ENCODE assay signal across 20 cellular contexts in the genomic region with DNA sequence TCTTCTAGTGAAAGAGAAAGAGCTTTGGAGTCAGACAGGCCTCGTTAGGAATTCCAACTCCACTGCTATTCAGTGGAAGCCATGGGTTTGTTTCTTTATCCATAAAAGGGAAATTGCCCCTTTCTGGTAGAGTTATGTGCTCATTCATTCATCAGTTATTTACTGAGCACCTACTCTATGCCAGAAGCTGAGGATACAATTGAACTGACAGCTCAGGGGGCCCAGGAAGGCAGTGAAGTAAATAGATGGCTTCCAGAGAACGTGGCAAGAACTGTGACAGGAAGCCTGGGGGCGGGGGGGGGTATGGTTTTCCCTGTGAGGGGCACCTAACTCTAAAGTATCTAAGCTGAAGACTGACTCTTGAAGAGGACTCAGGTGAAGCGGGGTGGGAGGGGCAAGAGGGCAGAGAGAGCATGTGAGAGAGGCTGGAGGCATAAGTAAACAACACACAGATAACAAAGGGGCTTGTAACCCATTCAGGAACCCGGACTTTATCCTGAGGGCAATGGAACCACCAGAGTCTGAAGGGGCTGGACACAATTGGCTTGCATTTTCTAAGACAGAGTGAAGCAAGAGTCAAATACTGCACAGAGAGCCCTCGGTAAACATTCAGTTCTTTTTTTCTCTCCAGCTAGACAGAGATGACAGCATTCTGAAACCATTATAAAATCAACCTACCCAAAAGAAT. TPM values are rescaled to one million over a fixed set of nuclear protein-coding genes. Genes with fewer than 3 reads are reported as not detected.
DNase-seq lines count a peak whose midpoint lies in the region; ATAC-seq and TF ChIP-seq lines count a peak whose summit lies in the region.
"Had no signal": no experiment of that assay in that cellular context is flagged by ENCODE, and none has a peak within 500 bp of the region (broad histone marks: within the 10 kb centered on the region; RNA-seq: fewer than 3 reads in every experiment).

No MANE protein-coding gene starts in this region.

- H3K56ac ChIP-seq in mesendoderm (ENCODE audit: low read length), result no peak overlapping the region

- no peak overlapping the region for H2BK15ac ChIP-seq in mesendoderm (replicated peaks; ENCODE audit: low read depth)

- H3K27ac Mint-ChIP-seq in endothelial cell (ENCODE audit: unreplicated experiment), result peak overlapping the region; percentile 10

- H3K79me2 ChIP-seq in mesendoderm (ENCODE audit: control insufficient read depth, insufficient read depth, low read length) (no peaks in the 10 kb centered on the region), Karpas-422 (ENCODE audit: low read length) (no peaks in the 10 kb centered on the region)

- no peak overlapping the region for H2BK5ac ChIP-seq in mesendoderm (ENCODE audit: low read length)

- H3K9me3 ChIP-seq in HUES48 (ENCODE audit: control insufficient read depth, insufficient read depth, low read length), result no peaks in the 10 kb centered on the region
- H3K9me3 ChIP-seq in right atrium auricular region, result no peaks in the 10 kb centered on the region
- no peaks in the 10 kb centered on the region for H3K9me3 ChIP-seq in Karpas-422 (ENCODE audit: low read length)

- H3K36me3 ChIP-seq in HUES48 (ENCODE audit: control insufficient read depth, insufficient read depth, low read length), result peaks cover 85% of the 10 kb centered on the region
- H3K36me3 ChIP-seq in mesendoderm (ENCODE audit: control insufficient read depth, insufficient read depth, low read length), result peaks cover 10% of the 10 kb centered on the region
- H3K36me3 ChIP-seq in right atrium auricular region, result peaks cover 87% of the 10 kb centered on the region
- H3K36me3 ChIP-seq in Karpas-422 (ENCODE audit: insufficient read depth, low read length), result peaks cover 20% of the 10 kb centered on the region; the same call in 1 of the 2 replicates

- DNase-seq in ELF-1 (ENCODE audit: low read depth, low spot score) (peak; percentile 90), endothelial cell (ENCODE audit: low spot score) (no peak), mesendoderm (peak; percentile 45), right atrium auricular region (ENCODE audit: low spot score) (no peak), NK-92 (lab: John Stamatoyannopoulos, UW; ENCODE audit: unreplicated experiment) (no peak), Karpas-422 (no peak)
- DNase-seq: ACHN, AML-193, DMS79, H9, NCI-H1105 treated with DMSO at 0.1 percent for 48 hours, NCI-H1694, NCI-H2227 treated with DMSO at 0.1 percent for 48 hours, NCI-H524, PC-3 had no signal

- no peak overlapping the region for H3K9ac ChIP-seq in HUES48 (ENCODE audit: low read depth, low read length)
- no peak overlapping the region for H3K9ac ChIP-seq in mesendoderm (ENCODE audit: low read length)
- H3K9ac ChIP-seq in Karpas-422 (ENCODE audit: low read length), result no peak overlapping the region

- peaks cover 4% of the 10 kb centered on the region for H3K79me1 ChIP-seq in mesendoderm (ENCODE audit: low read length)

- no peak overlapping the region for H3K4me3 Mint-ChIP-seq in endothelial cell (ENCODE audit: unreplicated experiment)
- H3K4me3 Mint-ChIP-seq: H9 had no signal

- peaks cover 16% of the 10 kb centered on the region; the same call in 1 of the 2 replicates for H3K4me1 ChIP-seq in HUES48 (ENCODE audit: control insufficient read depth, insufficient read depth, low read length)
- no peaks in the 10 kb centered on the region for H3K4me1 ChIP-seq in mesendoderm (ENCODE audit: control insufficient read depth, low read depth, low read length)
- H3K4me1 ChIP-seq in right atrium auricular region, result peaks cover 0 to 4% of the 10 kb centered on the region in 2 donors
- H3K4me1 ChIP-seq in Karpas-422 (ENCODE audit: low read length), result no peaks in the 10 kb centered on the region

- no CpG with 5 or more reads among the region's 6 CpGs for WGBS in mesendoderm (ENCODE audit: extremely low coverage, insufficient coverage, low lambda C conversion rate)

- TF ChIP-seq CTCF in endothelial cell (IDR thresholded peaks at IDR 0.05; ENCODE audit: unreplicated experiment) (no peak), right atrium auricular region (IDR thresholded peaks at IDR 0.05) (no peak)

- no peak overlapping the region for H3K4me2 ChIP-seq in mesendoderm (ENCODE audit: low read length)
- no peak overlapping the region for H3K4me2 ChIP-seq in Karpas-422 (ENCODE audit: low read depth, low read length, poor library complexity, severe bottlenecking)

- no peak overlapping the region for H4K5ac ChIP-seq in mesendoderm (ENCODE audit: low read length)

- no peak overlapping the region for H2AK5ac ChIP-seq in mesendoderm (ENCODE audit: low read length)

- no peak overlapping the region for H3K4ac ChIP-seq in mesendoderm (ENCODE audit: low read depth, low read length)

- H2AFZ ChIP-seq in Karpas-422 (ENCODE audit: low read length), result no peak overlapping the region

- H3K18ac ChIP-seq in mesendoderm (ENCODE audit: low read length), result no peak overlapping the region

- H3K27ac ChIP-seq in HUES48 (ENCODE audit: low read depth, low read length) (peak overlapping the region; percentile 57), mesendoderm (ENCODE audit: low read depth, low read length) (no peak overlapping the region), right atrium auricular region (no peak overlapping the region), Karpas-422 (ENCODE audit: low read length) (no peak overlapping the region)
- H3K27ac ChIP-seq: C4-2B, RWPE1 had no signal

- H4K20me1 ChIP-seq in Karpas-422 (ENCODE audit: insufficient read depth, low read depth, low read length), result no peaks in the 10 kb centered on the region

- no peak overlapping the region for H3K23ac ChIP-seq in mesendoderm (ENCODE audit: low read length)

- H3K4me3 ChIP-seq in HUES48 (ENCODE audit: low read depth, low read length) (no peak overlapping the region), mesendoderm (ENCODE audit: low read length) (no peak overlapping the region), right atrium auricular region (no peak overlapping the region), Karpas-422 (ENCODE audit: low read length) (no peak overlapping the region)
- H3K4me3 ChIP-seq: K562 had no signal

- no peak overlapping the region for H4K8ac ChIP-seq in mesendoderm (ENCODE audit: low read depth, low read length)

- H3K9me3 Mint-ChIP-seq in endothelial cell (ENCODE audit: unreplicated experiment), result no peaks in the 10 kb centered on the region
- H3K9me3 Mint-ChIP-seq: H9 had no signal

- no peak for ATAC-seq in HG02852 (IDR thresholded peaks at IDR 0.05; ENCODE audit: unreplicated experiment)

- no peaks in the 10 kb centered on the region for H3K27me3 Mint-ChIP-seq in endothelial cell (ENCODE audit: unreplicated experiment)

- no peaks in the 10 kb centered on the region for H3K9me2 ChIP-seq in Karpas-422 (replicated peaks; ENCODE audit: insufficient read depth, low read length)

- peaks cover 3% of the 10 kb centered on the region for H3K4me1 Mint-ChIP-seq in endothelial cell (ENCODE audit: unreplicated experiment)

- no peak overlapping the region for H2BK120ac ChIP-seq in mesendoderm (ENCODE audit: low read depth, low read length)

- no peaks in the 10 kb centered on the region for H3K27me3 ChIP-seq in HUES48 (ENCODE audit: control insufficient read depth, insufficient read depth, low read length)
- no peaks in the 10 kb centered on the region for H3K27me3 ChIP-seq in mesendoderm (ENCODE audit: insufficient read depth, low read length, poor library complexity)
- no peaks in the 10 kb centered on the region for H3K27me3 ChIP-seq in right atrium auricular region
- no peaks in the 10 kb centered on the region for H3K27me3 ChIP-seq in Karpas-422 (ENCODE audit: low read length)

- peaks cover 39% of the 10 kb centered on the region for H3K36me3 Mint-ChIP-seq in endothelial cell (ENCODE audit: low read depth, unreplicated experiment)

RNA-seq across cellular contexts. Expression of gene ANXA5, which starts 20.2 kb away (rescaled TPM):
- total RNA-seq in endothelial cell (ENCODE audit: unreplicated experiment) (296 TPM), right atrium auricular region (100 to 1,000 TPM; 186 to 197 TPM)
- 218 TPM for polyA plus RNA-seq in mesendoderm (2013, experiment 1 of 2)
- 225 TPM for polyA plus RNA-seq in mesendoderm (2013, experiment 2 of 2)
- 67.2 and 89.5 TPM in 2 replicates for total RNA-seq in Karpas-422 (2014; rRNA removed; shearing (Covaris generic); ENCODE audit: low replicate concordance)

Comparison
In these comparisons a context has a peak if more than half of its experiments do, and no peak if none do; other contexts are left out.
1. DNase-seq: peak in ELF-1 (single experiment) and mesendoderm (single experiment); none in endothelial cell (single experiment), right atrium auricular region (single experiment), NK-92 (single experiment) and Karpas-422 (single experiment).